8 cellular contexts compared by ENCODE assay signal in the genomic region with DNA sequence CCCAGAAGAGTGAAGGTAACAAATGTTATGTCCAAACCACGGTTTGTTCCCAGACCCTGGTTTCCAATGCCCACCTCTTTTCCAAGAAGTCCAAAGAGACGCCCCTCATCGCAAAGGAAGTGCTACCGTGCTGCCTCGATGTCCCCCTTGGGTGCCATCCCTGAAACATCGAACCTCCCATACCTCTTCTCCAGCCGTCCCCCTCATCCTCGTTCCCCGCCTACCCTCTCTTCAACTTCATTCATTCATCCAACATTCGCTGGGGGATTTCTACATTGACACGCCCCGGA. TPM values are rescaled to one million over a fixed set of nuclear protein-coding genes. Genes with fewer than 3 reads are reported as not detected.
DNase-seq lines count a peak whose midpoint lies in the region; ATAC-seq, FAIRE-seq and TF ChIP-seq lines count a peak whose summit lies in the region.

No MANE protein-coding gene starts in this region.

- H3K79me2 ChIP-seq in OCI-LY1 (ENCODE audit: insufficient read depth, low read length): peaks cover 20% of the 10 kb centered on the region

- intact Hi-C loops in esophagus muscularis mucosa (cut with DNase I): loop anchor here (2.0 to 10.0 kb wide), 2 partner anchors 29 to 139 kb away; a partner anchor contains a TSS
- intact Hi-C loops in gastrocnemius medialis (cut with DNase I; ENCODE audit: low total_unique reads): loop anchor here (1.0 to 10.0 kb wide), 2 partner anchors 30 to 139 kb away; a partner anchor contains a TSS

- H3K4me2 ChIP-seq in OCI-LY1 (ENCODE audit: low read length): peak overlapping the region; percentile 80

- H3K9me3 ChIP-seq in OCI-LY1 (ENCODE audit: low read length) (no peaks in the 10 kb centered on the region), esophagus muscularis mucosa (no peaks in the 10 kb centered on the region), gastrocnemius medialis (no peaks in the 10 kb centered on the region)

- no peak for FAIRE-seq in GM19239 (lab: Jason Lieb, UNC)

- no peak for TF ChIP-seq EP300 in esophagus muscularis mucosa (IDR thresholded peaks at IDR 0.05)

- H3K36me3 ChIP-seq in OCI-LY1 (ENCODE audit: insufficient read depth, low read length): peaks cover 24% of the 10 kb centered on the region
- peaks cover 4 to 15% (median 9%) of the 10 kb centered on the region in 4 donors for H3K36me3 ChIP-seq in esophagus muscularis mucosa
- H3K36me3 ChIP-seq in gastrocnemius medialis: peaks cover 0 to 9% of the 10 kb centered on the region in 2 donors

- H3K9me2 ChIP-seq in OCI-LY1 (ENCODE audit: low read depth, low read length): no peaks in the 10 kb centered on the region

- H3K27ac ChIP-seq in OCI-LY1 (ENCODE audit: low read depth, low read length, poor library complexity, severe bottlenecking): peak overlapping the region; percentile 62
- peak overlapping the region; percentile 81 to 88 (median 84) for H3K27ac ChIP-seq in esophagus muscularis mucosa (replicated peaks in 1 of 4)
- peak overlapping the region; percentile 76 to 80 (median 79) for H3K27ac ChIP-seq in gastrocnemius medialis

- no peaks in the 10 kb centered on the region for H3K27me3 ChIP-seq in OCI-LY1 (ENCODE audit: insufficient read depth, low read length)
- no peaks in the 10 kb centered on the region for H3K27me3 ChIP-seq in esophagus muscularis mucosa
- H3K27me3 ChIP-seq in gastrocnemius medialis: no peaks in the 10 kb centered on the region

- TF ChIP-seq CTCF in OCI-LY1 (IDR thresholded peaks at IDR 0.05; ENCODE audit: low read length) (no peak), esophagus muscularis mucosa (IDR thresholded peaks at IDR 0.05) (no peak), gastrocnemius medialis (IDR thresholded peaks at IDR 0.05 in 4 of 5, conservative IDR thresholded peaks at IDR 0.05 in 1 of 5) (no peak), omental fat pad (IDR thresholded peaks at IDR 0.05) (no peak)

- in situ Hi-C loops in gastrocnemius medialis (cut with MboI; ENCODE audit: low sequenced_read_pairs in 4 of 4): no loop called here

- H4K20me1 ChIP-seq in OCI-LY1 (ENCODE audit: insufficient read depth, low read length): no peaks in the 10 kb centered on the region

- H3K9ac ChIP-seq in OCI-LY1 (ENCODE audit: low read length): peak overlapping the region; percentile 93

- DNase-seq in GM19239 (ENCODE audit: insufficient read length, low spot score) (peak; percentile 7), esophagus muscularis mucosa (ENCODE audit: extremely low spot score) (no peak), gastrocnemius medialis (no peak), omental fat pad (ENCODE audit: low spot score) (no peak), SKM-1 (lab: John Stamatoyannopoulos, UW; ENCODE audit: unreplicated experiment) (no peak), A172 (ENCODE audit: low spot score) (no peak)

- TF ChIP-seq POLR2A in esophagus muscularis mucosa (IDR thresholded peaks at IDR 0.05; ENCODE audit: low read depth) (no peak), gastrocnemius medialis (IDR thresholded peaks at IDR 0.05) (no peak)

- no peaks in the 10 kb centered on the region for H3F3A ChIP-seq in OCI-LY1 (ENCODE audit: insufficient read depth, low read length)

- ATAC-seq in gastrocnemius medialis (no peak), omental fat pad (ENCODE audit: low FRiP score) (no peak), HG03108 (IDR thresholded peaks at IDR 0.05; ENCODE audit: unreplicated experiment) (no peak)

- WGBS in esophagus muscularis mucosa: 4% methylated on average over 12 of the region's 12 CpGs

- H2AFZ ChIP-seq in OCI-LY1 (ENCODE audit: low read length): no peak overlapping the region

- H3K4me3 ChIP-seq in OCI-LY1 (ENCODE audit: low read depth, low read length, poor library complexity, severe bottlenecking) (peak overlapping the region; percentile 76), esophagus muscularis mucosa (peak overlapping the region; percentile 70 to 84 (median 70)), gastrocnemius medialis (peak overlapping the region; percentile 71 to 82 (median 77))

- H3K4me1 ChIP-seq in OCI-LY1 (ENCODE audit: insufficient read depth, low read length, severe bottlenecking) (peaks cover 33% of the 10 kb centered on the region), esophagus muscularis mucosa (peaks cover 4 to 15% (median 9%) of the 10 kb centered on the region in 4 donors), gastrocnemius medialis (peaks cover 0 to 5% of the 10 kb centered on the region in 2 donors)

RNA-seq across cellular contexts. Expression of a gene that starts 0.5 kb away (rescaled TPM):
- total RNA-seq in esophagus muscularis mucosa (1 to 10 TPM; 2.9 to 5.3 (median 3.8) TPM), gastrocnemius medialis (1 to 10 TPM in 3 of 4 donors, under 1 TPM in 1; 0.66 to 6.0 (median 3.6) TPM), omental fat pad (1 to 10 TPM; 2.3 to 5.8 (median 5.2) TPM)
- total RNA-seq in A172 (2014; rRNA removed; shearing (Covaris generic)): 18.6 and 34.0 TPM in 2 replicates

RNA-seq across cellular contexts. Expression of a gene that starts 30.7 kb away (rescaled TPM):
- total RNA-seq in esophagus muscularis mucosa (10 to 100 TPM; 29.5 to 37.6 (median 35.9) TPM), gastrocnemius medialis (100 to 1,000 TPM in 1 of 4 donors, 10 to 100 TPM in 3; 50.4 to 112 (median 69.5) TPM), omental fat pad (10 to 100 TPM; 49.3 to 63.2 (median 59.6) TPM)
- total RNA-seq in A172 (2014; rRNA removed; shearing (Covaris generic)): 33.6 and 48.2 TPM in 2 replicates
